9 cellular contexts compared by ENCODE assay signal in the genomic region with DNA sequence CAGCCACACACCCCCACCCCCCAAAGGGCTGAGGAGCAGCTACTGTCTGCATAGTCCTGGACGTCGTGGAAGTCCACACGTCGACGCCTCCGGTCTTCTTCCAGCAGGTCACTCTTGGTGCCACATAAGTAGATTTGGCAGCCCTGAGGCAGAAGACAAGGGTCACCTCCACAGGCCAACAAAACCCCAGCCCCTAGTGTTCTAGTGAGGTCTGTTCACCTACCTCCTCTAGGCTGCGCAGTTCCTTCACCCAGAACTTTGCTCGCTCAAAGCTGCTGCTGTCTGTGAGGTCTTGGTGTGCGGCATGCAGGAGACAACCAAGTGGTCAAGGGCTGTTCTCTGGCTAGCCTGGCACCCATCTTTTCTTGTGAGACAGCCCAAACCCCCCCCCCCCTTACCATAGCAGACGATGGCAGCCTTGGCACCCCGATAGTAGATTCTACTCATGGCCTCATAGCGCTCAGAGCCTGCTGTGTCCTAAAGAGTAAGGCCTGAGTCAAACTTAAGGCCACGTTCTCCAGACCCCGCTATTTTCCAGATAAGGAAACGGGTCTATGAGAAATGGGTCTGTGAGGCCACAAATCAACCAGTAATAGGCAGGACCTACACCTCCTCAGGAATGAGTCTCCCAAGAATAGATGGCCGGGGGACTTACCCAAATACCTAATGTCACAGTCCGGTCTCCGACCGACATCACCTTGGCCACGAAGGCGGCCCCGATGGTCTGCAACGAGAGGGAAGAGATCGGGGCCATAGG. TPM values are rescaled to one million over a fixed set of nuclear protein-coding genes. Genes with fewer than 3 reads are reported as not detected.
DNase-seq lines count a peak whose midpoint lies in the region; ATAC-seq, FAIRE-seq and TF ChIP-seq lines count a peak whose summit lies in the region.
"Had no signal": no experiment of that assay in that cellular context is flagged by ENCODE, and none has a peak within 500 bp of the region (broad histone marks: within the 10 kb centered on the region; RNA-seq: fewer than 3 reads in every experiment).

No MANE protein-coding gene starts in this region.

- H3K4me1 ChIP-seq in RWPE2 (ENCODE audit: insufficient read depth, poor library complexity, severe bottlenecking) (peaks cover 28% of the 10 kb centered on the region), endothelial cell of umbilical vein (ENCODE audit: control insufficient read depth, extremely low read depth, insufficient read depth, low read length) (peaks cover 35% of the 10 kb centered on the region), osteoblast (ENCODE audit: insufficient read depth, low read length) (peaks cover 21% of the 10 kb centered on the region)

- H3K4me3 ChIP-seq in RWPE2 (ENCODE audit: severe bottlenecking) (peak overlapping the region; percentile 83), endothelial cell of umbilical vein (replicated peaks in 1 of 3; ENCODE audit: insufficient read depth in 1 of 3, low read depth in 1 of 3, low read length in 3 of 3) (peak overlapping the region; percentile 58 to 87 (median 80)), osteoblast (ENCODE audit: insufficient read depth, low read length) (peak overlapping the region; percentile 91)

- H3K9me1 ChIP-seq in endothelial cell of umbilical vein (replicated peaks; ENCODE audit: control insufficient read depth, extremely low read depth, insufficient read depth, low read length), result no peaks in the 10 kb centered on the region

- H3K4me2 ChIP-seq in endothelial cell of umbilical vein (ENCODE audit: insufficient read depth, low read length) (peak overlapping the region; percentile 65), osteoblast (ENCODE audit: insufficient read depth, low read length) (peak overlapping the region; percentile 93)

- TF ChIP-seq CTCF in RWPE2 (IDR thresholded peaks at IDR 0.05; ENCODE audit: poor library complexity, severe bottlenecking) (no peak), endothelial cell of umbilical vein (IDR thresholded peaks at IDR 0.05; ENCODE audit: extremely low read depth in 1 of 2, insufficient read depth in 1 of 2, low read depth in 1 of 2, low read length in 2 of 2) (no peak), osteoblast (IDR thresholded peaks at IDR 0.05; ENCODE audit: extremely low read depth, low read depth, low read length) (peak; percentile 19)

- ATAC-seq in RWPE2 (ENCODE audit: low read depth) (no peak), HG02840 (IDR thresholded peaks at IDR 0.05; ENCODE audit: low FRiP score, unreplicated experiment) (no peak)

- intact Hi-C loops in endothelial cell of umbilical vein (cut with micrococcal nuclease), result loop anchor here (1.0 to 5.0 kb wide), 2 partner anchors 10 to 170 kb away; partner anchors contain the start of gene NSD1

- no peak for TF ChIP-seq POLR2A in endothelial cell of umbilical vein (IDR thresholded peaks at IDR 0.05; ENCODE audit: low read depth, low read length)

- H2AFZ ChIP-seq in endothelial cell of umbilical vein (ENCODE audit: low read depth, low read length) (no peak overlapping the region), osteoblast (ENCODE audit: low read length) (no peak overlapping the region)

- H3K27me3 ChIP-seq in RWPE2 (ENCODE audit: insufficient read depth, poor library complexity, severe bottlenecking) (no peaks in the 10 kb centered on the region), endothelial cell of umbilical vein (ENCODE audit: control insufficient read depth in 2 of 2, insufficient read depth in 2 of 2, low read length in 2 of 2) (no peaks in the 10 kb centered on the region), osteoblast (ENCODE audit: insufficient read depth, low read length) (no peaks in the 10 kb centered on the region)

- H3K79me2 ChIP-seq in endothelial cell of umbilical vein (ENCODE audit: control insufficient read depth, insufficient read depth, low read length) (peaks cover 36% of the 10 kb centered on the region), osteoblast (ENCODE audit: insufficient read depth, low read length) (peaks cover 59% of the 10 kb centered on the region)

- BruUV-seq in endothelial cell of umbilical vein (replicated peaks; lab: Mats Ljungman, UMichigan), result TSS peak; percentile 19

- DNase-seq in DMS53 (lab: John Stamatoyannopoulos, UW), result peak; percentile 52
- no peak for DNase-seq in DMS53 treated with DMSO at 0.1 percent for 48 hours (lab: John Stamatoyannopoulos, UW; ENCODE audit: unreplicated experiment)
- no peak for DNase-seq in RWPE2 (ENCODE audit: low spot score)
- DNase-seq in endothelial cell of umbilical vein (ENCODE audit: low read depth, low spot score), result no peak
- DNase-seq in osteoblast (ENCODE audit: insufficient read length, low spot score, missing footprints), result peak; percentile 94
- no peak for DNase-seq in NCI-H1105 treated with DMSO at 0.1 percent for 48 hours (lab: John Stamatoyannopoulos, UW)
- no peak for DNase-seq in dedifferentiated amniotic fluid mesenchymal stem cell (ENCODE audit: extremely low spot score)

- CTCF ChIA-PET in endothelial cell of umbilical vein (lab: Charles Lee), result interaction anchor here (0.9 to 4.8 kb wide), 4 partner anchors 7 to 191 kb away, joined by 3 to 30 read pairs (median 5); no protein-coding TSS in a partner anchor

- peak overlapping the region; percentile 75 for H3K27ac ChIP-seq in RWPE2 (ENCODE audit: poor library complexity, severe bottlenecking)
- H3K27ac ChIP-seq in endothelial cell of umbilical vein (ENCODE audit: insufficient read depth, low read depth, low read length), result no peak overlapping the region
- peak overlapping the region; percentile 58 for H3K27ac ChIP-seq in osteoblast (ENCODE audit: low read depth, low read length)

- H3K9ac ChIP-seq in endothelial cell of umbilical vein (replicated peaks; ENCODE audit: extremely low read depth, insufficient read depth, low read length), result peak overlapping the region; percentile 85

- dilution Hi-C loops in endothelial cell of umbilical vein (cut with MboI; ENCODE audit: extremely low pct_ligation_motif_present, low sequenced_read_pairs), result no loop called here

- POLR2A ChIA-PET in endothelial cell of umbilical vein (lab: Charles Lee), result no interaction called here

- no peak for FAIRE-seq in endothelial cell of umbilical vein (lab: Jason Lieb, UNC)
- FAIRE-seq: A204.1 had no signal

- H3K36me3 ChIP-seq in RWPE2 (ENCODE audit: low read depth) (peaks cover 39% of the 10 kb centered on the region), endothelial cell of umbilical vein (ENCODE audit: control insufficient read depth in 2 of 2, extremely low read depth in 1 of 2, insufficient read depth in 2 of 2, low read length in 2 of 2) (peaks cover 0 to 21% of the 10 kb centered on the region in 2 experiments), osteoblast (ENCODE audit: insufficient read depth, low read length) (peaks cover 59% of the 10 kb centered on the region)

- no peaks in the 10 kb centered on the region for H3K9me3 ChIP-seq in RWPE2 (ENCODE audit: severe bottlenecking)
- no peaks in the 10 kb centered on the region for H3K9me3 ChIP-seq in endothelial cell of umbilical vein (replicated peaks; ENCODE audit: control insufficient read depth, insufficient read depth, low read length)
- no peaks in the 10 kb centered on the region for H3K9me3 ChIP-seq in osteoblast (ENCODE audit: low read depth, low read length)

- H4K20me1 ChIP-seq in endothelial cell of umbilical vein (replicated peaks; ENCODE audit: control insufficient read depth, extremely low read depth, insufficient read depth, low read length) (no peaks in the 10 kb centered on the region), osteoblast (ENCODE audit: insufficient read depth, low read length) (peaks cover 25% of the 10 kb centered on the region)

RNA-seq across cellular contexts. Expression of gene RAB24, which starts 1.0 kb away (rescaled TPM):
- 20.6 and 20.7 TPM in 2 replicates for total RNA-seq in endothelial cell of umbilical vein
- 43.6 and 44.0 TPM in 2 replicates for polyA plus RNA-seq in endothelial cell of umbilical vein
- polyA plus RNA-seq in endothelial cell of umbilical vein (2011; cell fraction: cytosol; rRNA removed), result 32.0 and 40.5 TPM in 2 replicates
- 103 and 115 TPM in 2 replicates for polyA plus RNA-seq in endothelial cell of umbilical vein (2011; cell fraction: nucleus; rRNA removed)
- polyA plus RNA-seq in endothelial cell of umbilical vein (2012), result 14.9 and 21.9 TPM in 2 replicates
- polyA minus RNA-seq in endothelial cell of umbilical vein, result 12.3 and 12.4 TPM in 2 replicates
- polyA minus RNA-seq in endothelial cell of umbilical vein (2011; cell fraction: cytosol; rRNA and poly(A)+ RNA removed), result 6.3 TPM
- 7.5 and 10.4 TPM in 2 replicates for polyA minus RNA-seq in endothelial cell of umbilical vein (2011; cell fraction: nucleus; rRNA and poly(A)+ RNA removed)
- total RNA-seq in osteoblast, result 21.5 and 22.8 TPM in 2 replicates

RNA-seq across cellular contexts. Expression of gene PRELID1, which starts 1.1 kb away (rescaled TPM):
- total RNA-seq in endothelial cell of umbilical vein (201 and 203 TPM in 2 replicates), osteoblast (69.5 and 82.2 TPM in 2 replicates)
- polyA plus RNA-seq in endothelial cell of umbilical vein, result 293 and 356 TPM in 2 replicates
- 308 and 363 TPM in 2 replicates for polyA plus RNA-seq in endothelial cell of umbilical vein (2011; cell fraction: cytosol; rRNA removed)
- polyA plus RNA-seq in endothelial cell of umbilical vein (2011; cell fraction: nucleus; rRNA removed), result 110 and 116 TPM in 2 replicates
- 140 and 160 TPM in 2 replicates for polyA plus RNA-seq in endothelial cell of umbilical vein (2012)
- polyA minus RNA-seq in endothelial cell of umbilical vein, result 116 and 133 TPM in 2 replicates
- 138 TPM for polyA minus RNA-seq in endothelial cell of umbilical vein (2011; cell fraction: cytosol; rRNA and poly(A)+ RNA removed)
- 22.7 TPM in 2 replicates for polyA minus RNA-seq in endothelial cell of umbilical vein (2011; cell fraction: nucleus; rRNA and poly(A)+ RNA removed)

RNA-seq across cellular contexts. Expression of gene MXD3, which starts 9.2 kb away (rescaled TPM):
- total RNA-seq in endothelial cell of umbilical vein (30.5 and 44.2 TPM in 2 replicates), osteoblast (2.7 and 3.3 TPM in 2 replicates)
- polyA plus RNA-seq in endothelial cell of umbilical vein, result 38.4 and 49.9 TPM in 2 replicates
- polyA plus RNA-seq in endothelial cell of umbilical vein (2011; cell fraction: cytosol; rRNA removed), result 13.9 and 28.1 TPM in 2 replicates
- 37.6 and 47.7 TPM in 2 replicates for polyA plus RNA-seq in endothelial cell of umbilical vein (2011; cell fraction: nucleus; rRNA removed)
- polyA plus RNA-seq in endothelial cell of umbilical vein (2012), result 5.6 and 6.2 TPM in 2 replicates
- polyA minus RNA-seq in endothelial cell of umbilical vein, result 7.9 and 9.5 TPM in 2 replicates
- polyA minus RNA-seq in endothelial cell of umbilical vein (2011; cell fraction: cytosol; rRNA and poly(A)+ RNA removed), result 17.3 TPM
- 10.5 and 18.2 TPM in 2 replicates for polyA minus RNA-seq in endothelial cell of umbilical vein (2011; cell fraction: nucleus; rRNA and poly(A)+ RNA removed)

RNA-seq across cellular contexts. Expression of gene LMAN2, which starts 48.9 kb away (rescaled TPM):
- total RNA-seq in endothelial cell of umbilical vein, result 151 and 160 TPM in 2 replicates
- 370 and 475 TPM in 2 replicates for polyA plus RNA-seq in endothelial cell of umbilical vein
- polyA plus RNA-seq in endothelial cell of umbilical vein (2011; cell fraction: cytosol; rRNA removed), result 338 and 363 TPM in 2 replicates
- polyA plus RNA-seq in endothelial cell of umbilical vein (2011; cell fraction: nucleus; rRNA removed), result 205 and 244 TPM in 2 replicates
- polyA plus RNA-seq in endothelial cell of umbilical vein (2012), result 154 and 161 TPM in 2 replicates
- 316 and 343 TPM in 2 replicates for polyA minus RNA-seq in endothelial cell of umbilical vein
- 192 TPM for polyA minus RNA-seq in endothelial cell of umbilical vein (2011; cell fraction: cytosol; rRNA and poly(A)+ RNA removed)
- 84.3 and 117 TPM in 2 replicates for polyA minus RNA-seq in endothelial cell of umbilical vein (2011; cell fraction: nucleus; rRNA and poly(A)+ RNA removed)
- 295 and 356 TPM in 2 replicates for total RNA-seq in osteoblast

RNA-seq across cellular contexts. Expression of gene RGS14, which starts 55.2 kb away (rescaled TPM):
- total RNA-seq in endothelial cell of umbilical vein (4.3 and 4.8 TPM in 2 replicates), osteoblast (7.4 and 9.4 TPM in 2 replicates)
- 7.3 and 9.9 TPM in 2 replicates for polyA plus RNA-seq in endothelial cell of umbilical vein
- polyA plus RNA-seq in endothelial cell of umbilical vein (2011; cell fraction: cytosol; rRNA removed), result 5.6 and 7.6 TPM in 2 replicates
- 8.4 and 11.2 TPM in 2 replicates for polyA plus RNA-seq in endothelial cell of umbilical vein (2011; cell fraction: nucleus; rRNA removed)
- polyA plus RNA-seq in endothelial cell of umbilical vein (2012), result 5.1 and 7.5 TPM in 2 replicates
- 4.1 and 4.2 TPM in 2 replicates for polyA minus RNA-seq in endothelial cell of umbilical vein
- polyA minus RNA-seq in endothelial cell of umbilical vein (2011; cell fraction: cytosol; rRNA and poly(A)+ RNA removed), result 1.6 TPM
- 2.2 and 3.8 TPM in 2 replicates for polyA minus RNA-seq in endothelial cell of umbilical vein (2011; cell fraction: nucleus; rRNA and poly(A)+ RNA removed)

Comparison
In these comparisons a context has a peak if more than half of its experiments do, and no peak if none do; other contexts are left out.
1. DNase-seq: peak in DMS53 (single experiment) and osteoblast (single experiment); none in DMS53 treated with DMSO at 0.1 percent for 48 hours (single experiment), RWPE2 (single experiment), endothelial cell of umbilical vein (single experiment), NCI-H1105 treated with DMSO at 0.1 percent for 48 hours (single experiment) and dedifferentiated amniotic fluid mesenchymal stem cell (single experiment).
2. Peak in every context shown above with its lines, with median percentiles within 50 percentile points of each other: H3K4me3 ChIP-seq.